Comparison of ENCODE assay signal across 1 cellular context in genomic region chr13:74202129-74202528, GRCh38.
TF ChIP-seq lines count a peak whose summit lies in the region.

No MANE protein-coding gene starts in this region.

TF ChIP-seq in IMR-90, 13 proteins besides CTCF, POLR2A, EP300 and RAD21 (continued from another document):
- no peak for TF ChIP-seq FOS (IDR thresholded peaks at IDR 0.05; ENCODE audit: low read depth, low read length)
- no peak for TF ChIP-seq SMC3 (IDR thresholded peaks at IDR 0.05; ENCODE audit: low read depth, low read length)
- no peak for TF ChIP-seq MAZ (IDR thresholded peaks at IDR 0.05; ENCODE audit: borderline replicate concordance, low read depth, low read length)
- no peak for TF ChIP-seq USF2 (IDR thresholded peaks at IDR 0.05; ENCODE audit: low read depth, low read length)
- TF ChIP-seq MXI1 (IDR thresholded peaks at IDR 0.05; ENCODE audit: borderline replicate concordance, low read depth, low read length), result no peak
- no peak for TF ChIP-seq MAFK (IDR thresholded peaks at IDR 0.05; ENCODE audit: low read depth, low read length)
- no peak for TF ChIP-seq CEBPB (IDR thresholded peaks at IDR 0.05; ENCODE audit: low read depth, low read length)
- TF ChIP-seq CHD1 (IDR thresholded peaks at IDR 0.05; ENCODE audit: low read depth, low read length), result no peak
- TF ChIP-seq BHLHE40 (IDR thresholded peaks at IDR 0.05; ENCODE audit: low read depth, low read length), result no peak
- TF ChIP-seq RFX5 (IDR thresholded peaks at IDR 0.05; ENCODE audit: low read depth, low read length), result no peak
- no peak for TF ChIP-seq RCOR1 (IDR thresholded peaks at IDR 0.05; ENCODE audit: insufficient replicate concordance, low read length)
